8 cellular contexts compared by ENCODE assay signal in the genomic region with DNA sequence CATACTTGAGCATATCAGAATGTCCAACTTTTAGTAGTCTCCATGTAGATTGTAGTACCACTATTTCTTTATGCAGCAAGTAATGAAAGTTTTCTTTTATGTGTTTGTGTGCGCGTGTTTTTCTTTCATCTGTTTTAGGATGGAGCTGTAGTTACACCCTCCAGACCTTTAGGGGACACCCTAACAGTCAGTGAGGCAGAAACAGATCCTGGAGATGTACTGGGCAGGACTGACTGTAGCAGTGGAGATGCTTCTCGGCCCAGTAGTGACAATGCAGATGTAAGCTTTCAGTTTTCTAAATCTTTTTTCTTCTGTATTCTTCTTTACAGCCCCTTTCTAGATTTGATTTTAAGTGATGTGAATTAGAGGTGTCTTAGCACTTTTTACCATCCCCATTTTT.
DNase-seq lines count a peak whose midpoint lies in the region; ATAC-seq and TF ChIP-seq lines count a peak whose summit lies in the region.

No MANE protein-coding gene starts in this region.

- H3K4me3 Mint-ChIP-seq in endodermal cell: no peak overlapping the region

- H3K4me3 ChIP-seq in GM06990 (replicated peaks; ENCODE audit: low read depth, low read length): no peak overlapping the region
- H3K4me3 ChIP-seq in NB4 (ENCODE audit: low read depth, low read length): no peak overlapping the region
- no peak overlapping the region for H3K4me3 ChIP-seq in endodermal cell (ENCODE audit: low read length)

- peaks cover 41% of the 10 kb centered on the region for H3K36me3 Mint-ChIP-seq in endodermal cell (ENCODE audit: low read depth)

- H3K27ac Mint-ChIP-seq in endodermal cell: no peak overlapping the region

- 98 to 100% methylated on average over 2 to 3 of the region's 3 CpGs for WGBS in endodermal cell (ENCODE audit: insufficient coverage in 1 of 2, insufficient read length in 1 of 2), 2 experiments

- H3K9me3 Mint-ChIP-seq in endodermal cell: no peaks in the 10 kb centered on the region

- H3K27me3 ChIP-seq in GM06990 (replicated peaks; ENCODE audit: control insufficient read depth, insufficient read depth, low read length) (no peaks in the 10 kb centered on the region), endodermal cell (ENCODE audit: control insufficient read depth, insufficient read depth, low read length, poor library complexity, severe bottlenecking) (no peaks in the 10 kb centered on the region)

- no peaks in the 10 kb centered on the region for H3K9me3 ChIP-seq in endodermal cell (ENCODE audit: control insufficient read depth, low read length)

- H3K9ac ChIP-seq in endodermal cell (ENCODE audit: extremely low read depth, low read length, poor library complexity, severe bottlenecking): no peak overlapping the region

- no peaks in the 10 kb centered on the region for H3K4me1 Mint-ChIP-seq in endodermal cell

- ATAC-seq in GM19395 (IDR thresholded peaks at IDR 0.05; ENCODE audit: unreplicated experiment): no peak
- ATAC-seq in HG02981 (IDR thresholded peaks at IDR 0.05; ENCODE audit: unreplicated experiment): no peak
- no peak for ATAC-seq in HG02623 (IDR thresholded peaks at IDR 0.05; ENCODE audit: unreplicated experiment)

- no peak for TF ChIP-seq POLR2A in NB4 (IDR thresholded peaks at IDR 0.05; ENCODE audit: extremely low read depth, insufficient read length)

- H3K4me1 ChIP-seq in endodermal cell (ENCODE audit: control insufficient read depth, insufficient read depth, low read length): no peaks in the 10 kb centered on the region

- peaks cover 1% of the 10 kb centered on the region; the same call in 1 of the 2 replicates for H3K36me3 ChIP-seq in GM06990 (ENCODE audit: control insufficient read depth, insufficient read depth, low read length)
- peaks cover 40% of the 10 kb centered on the region for H3K36me3 ChIP-seq in endodermal cell (ENCODE audit: control insufficient read depth, insufficient read depth, low read length)

- no peak for DNase-seq in GM06990 (ENCODE audit: extremely low read depth, insufficient read length)
- peak; percentile 27 for DNase-seq in NB4 (ENCODE audit: low read depth)
- peak; percentile 51 for DNase-seq in endodermal cell
- peak; percentile 6 for DNase-seq in non-pigmented ciliary epithelial cell (ENCODE audit: low read depth)
- no peak for DNase-seq in NCI-H1092 treated with DMSO at 0.1 percent for 48 hours (lab: John Stamatoyannopoulos, UW)

- H3K27ac ChIP-seq in endodermal cell (ENCODE audit: low read depth, low read length): no peak overlapping the region

- TF ChIP-seq CTCF in GM06990 (IDR thresholded peaks at IDR 0.05; ENCODE audit: insufficient read depth, low read length, poor library complexity, severe bottlenecking): peak; percentile 11
- peak; percentile 23 for TF ChIP-seq CTCF in NB4 (IDR thresholded peaks at IDR 0.05; ENCODE audit: low read depth, low read length)
- peak; percentile 56 for TF ChIP-seq CTCF in endodermal cell (conservative IDR thresholded peaks at IDR 0.05)

- H3K27me3 Mint-ChIP-seq in endodermal cell (ENCODE audit: insufficient read depth): no peaks in the 10 kb centered on the region

Comparison
In these comparisons a context has a peak if more than half of its experiments do, and no peak if none do; other contexts are left out.
1. DNase-seq: peak in NB4 (single experiment), endodermal cell (single experiment) and non-pigmented ciliary epithelial cell (single experiment); none in GM06990 (single experiment) and NCI-H1092 treated with DMSO at 0.1 percent for 48 hours (single experiment).
2. Peak in every context shown above with its lines, with median percentiles within 50 percentile points of each other: CTCF ChIP-seq.